ENCODE assay signal across 20 cellular contexts in the genomic region with DNA sequence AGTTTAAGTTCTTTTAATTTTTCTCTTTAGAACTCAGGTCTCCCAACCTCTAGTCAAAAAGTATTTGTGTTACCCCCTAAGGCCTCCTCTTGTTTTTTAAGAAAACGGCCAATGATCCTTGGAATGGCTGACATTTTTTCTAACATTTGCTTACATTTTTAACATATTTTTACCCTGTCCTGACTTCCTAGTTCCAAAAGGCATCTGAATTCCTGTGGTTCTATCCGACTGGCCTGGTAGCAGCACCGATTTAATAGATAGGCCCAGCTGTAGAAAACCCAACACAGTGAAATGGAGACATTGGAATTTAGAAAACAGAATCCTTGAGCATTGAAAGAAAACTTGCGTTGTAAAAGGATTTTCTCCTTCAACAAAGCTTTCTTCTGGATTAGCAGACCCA.
DNase-seq lines count a peak whose midpoint lies in the region; ATAC-seq and TF ChIP-seq lines count a peak whose summit lies in the region.
"Had no signal": no experiment of that assay in that cellular context is flagged by ENCODE, and none has a peak within 500 bp of the region (broad histone marks: within the 10 kb centered on the region; RNA-seq: fewer than 3 reads in every experiment).

No MANE protein-coding gene starts in this region.

- ATAC-seq in HG03565 (IDR thresholded peaks at IDR 0.05; ENCODE audit: unreplicated experiment), result no peak
- ATAC-seq: stimulated activated naive CD8-positive, alpha-beta T cell treated with anti-CD3 and anti-CD28 coated beads, Interleukin-15, Interleukin-2, amounts not matched to agents 100 U/mL and 50 U/mL, for 24 hours had no signal

- H3K27me3 ChIP-seq in adipocyte (replicated peaks; ENCODE audit: control insufficient read depth, insufficient read depth, low read length), result no peaks in the 10 kb centered on the region
- H3K27me3 ChIP-seq: BLaER1 treated with 17β-estradiol and CSF1 and Interleukin-3, amounts not matched to agents 10 nM and 100 nM; right atrium auricular region; transverse colon had no signal

- H3K27me3 Mint-ChIP-seq in osteocyte (ENCODE audit: unreplicated experiment), result no peaks in the 10 kb centered on the region

- no peaks in the 10 kb centered on the region for H3K9me3 Mint-ChIP-seq in osteocyte (ENCODE audit: unreplicated experiment)

- no peaks in the 10 kb centered on the region for H3K36me3 Mint-ChIP-seq in osteocyte (ENCODE audit: unreplicated experiment)
- H3K36me3 Mint-ChIP-seq: IgD-negative memory B cell had no signal

- H3K4me3 ChIP-seq in adipocyte (ENCODE audit: low read length) (peak overlapping the region; percentile 24), fibroblast of pulmonary artery (replicated peaks; ENCODE audit: low read depth, low read length) (no peak overlapping the region)
- H3K4me3 ChIP-seq: BLaER1 treated with 17β-estradiol and CSF1 and Interleukin-3, amounts not matched to agents 10 nM and 100 nM; right atrium auricular region; transverse colon had no signal

- TF ChIP-seq CTCF in fibroblast of pulmonary artery (IDR thresholded peaks at IDR 0.05; ENCODE audit: low read length, missing control alignments) (no peak), osteocyte (IDR thresholded peaks at IDR 0.05) (no peak)

- H3K9ac ChIP-seq in adipocyte (ENCODE audit: low read length), result peak overlapping the region; percentile 24
- H3K9ac ChIP-seq: BLaER1 treated with 17β-estradiol and CSF1 and Interleukin-3, amounts not matched to agents 10 nM and 100 nM had no signal

- DNase-seq in GM04504 (ENCODE audit: low read depth) (peak; percentile 12), adipocyte (ENCODE audit: low read depth) (peak; percentile 84), fibroblast of pulmonary artery (ENCODE audit: low read depth) (peak; percentile 12), osteocyte (ENCODE audit: extremely low spot score, unreplicated experiment) (no peak), HUDEP-2 (lab: John Stamatoyannopoulos, UW; ENCODE audit: unreplicated experiment in 76 of 76) (no peak), midbrain (lab: John Stamatoyannopoulos, UW) (no peak)
- DNase-seq in activated CD4-positive, alpha-beta T cell treated with anti-CD3 and anti-CD28 coated beads, Interleukin-2, amount 50 U/mL, for 4 hours, result no peak
- DNase-seq: activated CD4-positive, CD25-positive, alpha-beta regulatory T cell treated with anti-CD3 and anti-CD28 coated beads, Interleukin-2, amount 50 U/mL, for 72 hours; activated gamma-delta T cell treated with Interleukin-2 at 50 U/mL for 16 hours; cortex of kidney; NCI-H2081; NCI-H69; nucleus accumbens; stimulated activated naive CD8-positive, alpha-beta T cell treated with anti-CD3 and anti-CD28 coated beads, Interleukin-15, Interleukin-2, amounts not matched to agents 100 U/mL and 50 U/mL, for 24 hours; T-helper 9 cell; transverse colon had no signal

- no peaks in the 10 kb centered on the region for H3K36me3 ChIP-seq in adipocyte (ENCODE audit: control insufficient read depth, insufficient read depth, low read length, severe bottlenecking)
- H3K36me3 ChIP-seq: BLaER1 treated with 17β-estradiol and CSF1 and Interleukin-3, amounts not matched to agents 10 nM and 100 nM; right atrium auricular region; transverse colon had no signal

- H3K4me1 Mint-ChIP-seq in osteocyte (ENCODE audit: unreplicated experiment), result peaks cover 31% of the 10 kb centered on the region
- H3K4me1 Mint-ChIP-seq: IgD-negative memory B cell had no signal

- H3K27ac Mint-ChIP-seq in osteocyte (ENCODE audit: unreplicated experiment), result peak overlapping the region; percentile 72
- H3K27ac Mint-ChIP-seq: IgD-negative memory B cell had no signal

- H3K4me3 Mint-ChIP-seq in osteocyte (ENCODE audit: unreplicated experiment), result no peak overlapping the region
- H3K4me3 Mint-ChIP-seq: IgD-negative memory B cell had no signal

- peaks cover 29% of the 10 kb centered on the region for H3K4me1 ChIP-seq in adipocyte (ENCODE audit: control insufficient read depth, insufficient read depth, low read length)
- H3K4me1 ChIP-seq: right atrium auricular region, transverse colon had no signal

- no peaks in the 10 kb centered on the region for H3K9me3 ChIP-seq in adipocyte (ENCODE audit: control insufficient read depth, low read length)
- H3K9me3 ChIP-seq: BLaER1 treated with 17β-estradiol and CSF1 and Interleukin-3, amounts not matched to agents 10 nM and 100 nM; right atrium auricular region; transverse colon had no signal

Comparison
In these comparisons a context has a peak if more than half of its experiments do, and no peak if none do; other contexts are left out.
1. DNase-seq: peak in GM04504 (single experiment), adipocyte (single experiment) and fibroblast of pulmonary artery (single experiment); none in osteocyte (single experiment), activated CD4-positive, alpha-beta T cell treated with anti-CD3 and anti-CD28 coated beads, Interleukin-2, amount 50 U/mL, for 4 hours (0 of 2), HUDEP-2 (0 of 76) and midbrain (single experiment).